Comparison of ENCODE assay signal across 14 cellular contexts in genomic region chr12:5043589-5044419, GRCh38. TPM values are rescaled to one million over a fixed set of nuclear protein-coding genes. Genes with fewer than 3 reads are reported as not detected.
DNase-seq lines count a peak whose midpoint lies in the region; ATAC-seq, FAIRE-seq and TF ChIP-seq lines count a peak whose summit lies in the region.
"Had no signal": no experiment of that assay in that cellular context is flagged by ENCODE, and none has a peak within 500 bp of the region (broad histone marks: within the 10 kb centered on the region; RNA-seq: fewer than 3 reads in every experiment).

TSS of gene KCNA5 (plus strand) at chr12:5043879. CDS start at chr12:5044148, 269 bp downstream.

- H3K27ac Mint-ChIP-seq in endothelial cell (ENCODE audit: unreplicated experiment) (no peak within 1 kb of the TSS), type B pancreatic cell (no peak within 1 kb of the TSS)
- H3K27ac Mint-ChIP-seq: T-cell had no signal

- H3K36me3 ChIP-seq in mesodermal cell (ENCODE audit: control insufficient read depth, insufficient read depth, low read length), result no peaks in the 10 kb centered on the region

- no peak within 1 kb of the TSS for H3K27ac ChIP-seq in mesodermal cell (ENCODE audit: low read depth, low read length, severe bottlenecking)
- H3K27ac ChIP-seq: testis had no signal

- H3K9me3 Mint-ChIP-seq in endothelial cell (ENCODE audit: unreplicated experiment) (no peaks in the 10 kb centered on the region), type B pancreatic cell (no peaks in the 10 kb centered on the region)
- H3K9me3 Mint-ChIP-seq: central memory CD8-positive, alpha-beta T cell; T-cell had no signal

- H3K4me1 ChIP-seq in mesodermal cell (ENCODE audit: control insufficient read depth, insufficient read depth, low read length, poor library complexity, severe bottlenecking), result peaks cover 11% of the 10 kb centered on the region
- H3K4me1 ChIP-seq: testis had no signal

- peak within 1 kb of the TSS; percentile 31 for H3K4me3 ChIP-seq in mesodermal cell (ENCODE audit: extremely low read depth, insufficient read depth, low read length, poor library complexity, severe bottlenecking)

- no peaks in the 10 kb centered on the region for H3K9me3 ChIP-seq in mesodermal cell (ENCODE audit: control insufficient read depth, low read length)
- H3K9me3 ChIP-seq: testis had no signal

- no peak for FAIRE-seq in D721Med (lab: Jason Lieb, UNC)
- FAIRE-seq: keratinocyte had no signal

- TF ChIP-seq CTCF in endothelial cell (IDR thresholded peaks at IDR 0.05; ENCODE audit: unreplicated experiment) (no peak), type B pancreatic cell (conservative IDR thresholded peaks at IDR 0.05) (no peak), D721Med (IDR thresholded peaks at IDR 0.05; ENCODE audit: insufficient read depth, missing control alignments) (no peak)

- H3K4me1 Mint-ChIP-seq in endothelial cell (ENCODE audit: unreplicated experiment) (peaks cover 32% of the 10 kb centered on the region), type B pancreatic cell (ENCODE audit: unreplicated experiment) (peaks cover 9% of the 10 kb centered on the region)
- H3K4me1 Mint-ChIP-seq: central memory CD8-positive, alpha-beta T cell; T-cell had no signal

- DNase-seq in NCI-H82 (lab: John Stamatoyannopoulos, UW), result peak; percentile 26
- no peak for DNase-seq in NCI-H82 treated with DMSO at 0.1 percent for 48 hours (lab: John Stamatoyannopoulos, UW; ENCODE audit: unreplicated experiment)
- DNase-seq in endothelial cell (ENCODE audit: low spot score), result peak; percentile 26
- peak; percentile 73 for DNase-seq in type B pancreatic cell (ENCODE audit: extremely low spot score, unreplicated experiment)
- no peak for DNase-seq in NCI-H187 treated with DMSO at 0.1 percent for 48 hours (lab: John Stamatoyannopoulos, UW)
- DNase-seq in D721Med (ENCODE audit: insufficient read length, low spot score), result no peak
- DNase-seq: stimulated activated CD4-positive, alpha-beta T cell treated with anti-CD3 and anti-CD28 coated beads, Interleukin-15, amount 100 ng/mL, for 24 hours; testis had no signal

- ATAC-seq in HG03342 (IDR thresholded peaks at IDR 0.05; ENCODE audit: unreplicated experiment), result no peak
- ATAC-seq: T-cell had no signal

- H3K4me3 Mint-ChIP-seq in endothelial cell (ENCODE audit: unreplicated experiment), result no peak within 1 kb of the TSS
- peak within 1 kb of the TSS; percentile 42 for H3K4me3 Mint-ChIP-seq in type B pancreatic cell
- H3K4me3 Mint-ChIP-seq: central memory CD8-positive, alpha-beta T cell; T-cell had no signal

- 5 to 12% methylated on average over 37 to 47 of the region's 68 CpGs for WGBS in mesodermal cell (ENCODE audit: insufficient coverage in 2 of 2), 2 experiments

- H3K27me3 Mint-ChIP-seq in endothelial cell (ENCODE audit: unreplicated experiment), result peaks cover 14% of the 10 kb centered on the region
- H3K27me3 Mint-ChIP-seq in type B pancreatic cell, result peaks cover 90% of the 10 kb centered on the region

- H3K36me3 Mint-ChIP-seq in endothelial cell (ENCODE audit: low read depth, unreplicated experiment) (peaks cover 6% of the 10 kb centered on the region), type B pancreatic cell (peaks cover 12% of the 10 kb centered on the region)
- H3K36me3 Mint-ChIP-seq: T-cell had no signal

RNA-seq across cellular contexts. Expression of gene KCNA5, which starts in this region (rescaled TPM):
- 1.2 TPM for total RNA-seq in endothelial cell (ENCODE audit: unreplicated experiment)
- polyA plus RNA-seq in mesodermal cell (2013, experiment 1 of 2), result 0.81 TPM
- polyA plus RNA-seq in mesodermal cell (2013, experiment 2 of 2), result 0.71 TPM
- total RNA-seq in type B pancreatic cell (ENCODE audit: low replicate concordance), result 0.82 and 0.98 TPM in 2 replicates
- total RNA-seq: A673, T-cell had no signal
- polyA plus RNA-seq: keratinocyte had no signal

Comparison
In these comparisons a context has a peak if more than half of its experiments do, and no peak if none do; other contexts are left out.
1. DNase-seq: peak in NCI-H82 (single experiment) and endothelial cell (single experiment); none in NCI-H82 treated with DMSO at 0.1 percent for 48 hours (single experiment), NCI-H187 treated with DMSO at 0.1 percent for 48 hours (single experiment) and D721Med (single experiment).
2. Peak in DNase-seq in type B pancreatic cell; RNA of the gene not detected or under 1 TPM.